Comparison of ENCODE assay signal across 24 cellular contexts in the genomic region with DNA sequence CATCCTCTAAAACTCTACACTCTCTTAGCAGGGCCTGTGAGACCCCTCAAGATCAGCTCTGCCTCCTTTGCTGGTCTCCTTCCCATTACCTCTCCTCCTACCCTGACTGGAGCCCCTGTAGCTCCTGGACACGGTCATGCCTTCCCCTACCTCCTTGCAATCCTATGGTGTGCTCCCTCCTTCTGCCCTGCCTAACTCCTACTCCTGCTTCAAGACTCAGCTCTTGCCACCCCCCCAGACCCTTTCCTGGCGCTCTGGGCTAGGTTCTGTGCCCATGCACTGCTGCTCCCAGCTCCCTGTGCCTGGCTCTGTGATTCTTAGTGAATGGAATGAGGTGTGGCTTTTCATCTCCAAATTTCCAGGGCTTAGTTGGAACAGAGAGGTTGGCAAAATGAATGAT. TPM values are rescaled to one million over a fixed set of nuclear protein-coding genes. Genes with fewer than 3 reads are reported as not detected.
"Had no signal": no experiment of that assay in that cellular context is flagged by ENCODE, and none has a peak within 500 bp of the region (broad histone marks: within the 10 kb centered on the region; RNA-seq: fewer than 3 reads in every experiment).

No MANE protein-coding gene starts in this region.

- H3K4me1 ChIP-seq: Peyer's patch, SJSA1 had no signal

- H3K27me3 ChIP-seq: MG63, Peyer's patch, SJSA1 had no signal

- H3K36me3 ChIP-seq: MG63, Peyer's patch, SJSA1 had no signal

- H3K4me3 ChIP-seq: MG63, PC-9, Peyer's patch, SJSA1, SK-N-MC had no signal

- H3K9me3 ChIP-seq: MG63, Peyer's patch, SJSA1 had no signal

- H3K27ac ChIP-seq: PC-9, Peyer's patch, SJSA1, SK-N-MC had no signal

- DNase-seq: IMR-90, Karpas-422, KG1, MG63, NCI-H1092, NCI-H1436, NCI-H187, NCI-H2029, NCI-H2081 treated with DMSO at 0.1 percent for 48 hours, NCI-H2171, NCI-H226, NCI-H446, NCI-H510A, NCI-H524 treated with DMSO at 0.1 percent for 48 hours, NCI-H69, NCI-H774, PC-9, Peyer's patch, Right ventricle myocardium superior, SIG-M5 had no signal

RNA-seq across cellular contexts. Expression of a gene that starts 28.0 kb away (rescaled TPM):
- total RNA-seq: HT-29, IMR-90, PC-9, Peyer's patch, Right ventricle myocardium superior, RPMI7951, SJSA1 had no signal
- polyA plus RNA-seq: IMR-90 had no signal
